ENCODE assay signal across 1 cellular context in genomic region chr3:72270072-72270611, GRCh38.
TF ChIP-seq lines count a peak whose summit lies in the region.

No MANE protein-coding gene starts in this region.

TF ChIP-seq in HepG2, 621 proteins besides CTCF, POLR2A, EP300 and RAD21 (continued from another document and continues in another):
- peak; percentile 65; the same call in 1 of the 2 replicates for TF ChIP-seq AHDC1 (CRISPR knock-in tag; IDR thresholded peaks at IDR 0.05; ENCODE audit: borderline replicate concordance)
- TF ChIP-seq ARID5B (CRISPR knock-in tag; IDR thresholded peaks at IDR 0.05), result peak; percentile 94
- no peak for TF ChIP-seq ZSCAN5A (CRISPR knock-in tag; IDR thresholded peaks at IDR 0.05; ENCODE audit: borderline replicate concordance)
- peak; percentile 12; the same call in 1 of the 2 replicates for TF ChIP-seq FOXP4 (CRISPR knock-in tag; IDR thresholded peaks at IDR 0.05)
- peak; percentile 45; the same call in 1 of the 2 replicates for TF ChIP-seq ZNF331 (CRISPR knock-in tag; IDR thresholded peaks at IDR 0.05)
- TF ChIP-seq ZNF597 (CRISPR knock-in tag; IDR thresholded peaks at IDR 0.05), result no peak
- no peak for TF ChIP-seq ZNF777 (CRISPR knock-in tag; IDR thresholded peaks at IDR 0.05)
- TF ChIP-seq HNF4A (CRISPR knock-in tag; IDR thresholded peaks at IDR 0.05), result peak; percentile 36; the same call in 1 of the 2 replicates
- TF ChIP-seq ARNT (IDR thresholded peaks at IDR 0.05), result no peak
- peak; percentile 47; the same call in 1 of the 2 replicates for TF ChIP-seq TFE3 (CRISPR knock-in tag; IDR thresholded peaks at IDR 0.05)
- TF ChIP-seq MEF2D (CRISPR knock-in tag; IDR thresholded peaks at IDR 0.05), result 0 out of 2 replicates have a peak, but pooled peaks have one; percentile 44
- TF ChIP-seq ZEB1 (IDR thresholded peaks at IDR 0.05; ENCODE audit: insufficient replicate concordance, low read depth), result no peak
- no peak for TF ChIP-seq ISL2 (CRISPR knock-in tag; IDR thresholded peaks at IDR 0.05)
- no peak for TF ChIP-seq SP5 (CRISPR knock-in tag; IDR thresholded peaks at IDR 0.05; ENCODE audit: borderline replicate concordance, low read depth)
- TF ChIP-seq ZNF280D (CRISPR knock-in tag; IDR thresholded peaks at IDR 0.05), result 0 out of 2 replicates have a peak, but pooled peaks have one; percentile 54
- TF ChIP-seq HOMEZ (CRISPR knock-in tag; IDR thresholded peaks at IDR 0.05; ENCODE audit: low read depth), result 0 out of 2 replicates have a peak, but pooled peaks have one; percentile 17
- TF ChIP-seq ZSCAN22 (CRISPR knock-in tag; IDR thresholded peaks at IDR 0.05), result no peak
- TF ChIP-seq ARHGAP35 (CRISPR knock-in tag; IDR thresholded peaks at IDR 0.05; ENCODE audit: borderline replicate concordance), result no peak
- no peak for TF ChIP-seq ZBTB39 (CRISPR knock-in tag; IDR thresholded peaks at IDR 0.05)
- TF ChIP-seq NRL (CRISPR knock-in tag; IDR thresholded peaks at IDR 0.05; ENCODE audit: borderline replicate concordance), result no peak
- TF ChIP-seq SALL1 (CRISPR knock-in tag; IDR thresholded peaks at IDR 0.05), result peak; percentile 63
- TF ChIP-seq ZSCAN20 (CRISPR knock-in tag; IDR thresholded peaks at IDR 0.05; ENCODE audit: borderline replicate concordance), result no peak
- no peak for TF ChIP-seq ZBTB8A (CRISPR knock-in tag; IDR thresholded peaks at IDR 0.05; ENCODE audit: borderline replicate concordance, low read depth)
- TF ChIP-seq IRF2 (CRISPR knock-in tag; IDR thresholded peaks at IDR 0.05), result peak; percentile 57; the same call in 1 of the 2 replicates
- TF ChIP-seq ZNF468 (CRISPR knock-in tag; IDR thresholded peaks at IDR 0.05), result no peak
- no peak for TF ChIP-seq CHCHD3 (CRISPR knock-in tag; IDR thresholded peaks at IDR 0.05)
- TF ChIP-seq TP53 (CRISPR knock-in tag; conservative IDR thresholded peaks at IDR 0.05), result no peak
- TF ChIP-seq NFE2L1 (CRISPR knock-in tag; IDR thresholded peaks at IDR 0.05; ENCODE audit: borderline replicate concordance), result no peak
- TF ChIP-seq ZFAT (CRISPR knock-in tag; conservative IDR thresholded peaks at IDR 0.05), result no peak
